1 cellular context compared by ENCODE assay signal in genomic region chr11:2534131-2534956, GRCh38.
TF ChIP-seq lines count a peak whose summit lies in the region.

No MANE protein-coding gene starts in this region.

TF ChIP-seq in HCT116, 20 proteins besides CTCF, POLR2A, EP300 and RAD21 (continued from another document):
- no peak for TF ChIP-seq REST (IDR thresholded peaks at IDR 0.05; ENCODE audit: low read depth)
- no peak for TF ChIP-seq ZNF274 (IDR thresholded peaks at IDR 0.05; ENCODE audit: low read depth, low read length)
- no peak for TF ChIP-seq ATF3 (IDR thresholded peaks at IDR 0.05)
- TF ChIP-seq YY1 (IDR thresholded peaks at IDR 0.05; ENCODE audit: extremely low read depth, insufficient replicate concordance, low read depth, low read length) = no peak
- no peak for TF ChIP-seq JUND (IDR thresholded peaks at IDR 0.05)
- TF ChIP-seq CEBPB (IDR thresholded peaks at IDR 0.05; ENCODE audit: low read depth) = no peak
- TF ChIP-seq TCF7L2 (IDR thresholded peaks at IDR 0.05; ENCODE audit: borderline replicate concordance, extremely low read depth, insufficient read depth, insufficient read length) = no peak
